ENCODE assay signal across 16 cellular contexts in genomic region chr11:19775622-19776021, GRCh38.
"Had no signal": no experiment of that assay in that cellular context is flagged by ENCODE, and none has a peak within 500 bp of the region (broad histone marks: within the 10 kb centered on the region; RNA-seq: fewer than 3 reads in every experiment).

No MANE protein-coding gene starts in this region.

- H3K36me3 ChIP-seq: cardiac muscle cell, colonic mucosa, gastroesophageal sphincter, left ventricle myocardium inferior, neutrophil, tibial nerve had no signal

- H3K27ac Mint-ChIP-seq: activated CD4-positive, alpha-beta memory T cell treated with anti-CD3 and anti-CD28 coated beads for 36 hours; activated naive CD8-positive, alpha-beta T cell treated with anti-CD3 and anti-CD28 coated beads, Interleukin-2, amount 10 ng/mL, durations not matched to agents 7 days and 5 days had no signal

- H3K4me3 ChIP-seq: cardiac muscle cell, colonic mucosa, gastroesophageal sphincter, left ventricle myocardium inferior, tibial nerve had no signal

- H3K9me3 ChIP-seq: colonic mucosa, gastroesophageal sphincter, left ventricle myocardium inferior, neutrophil, tibial nerve had no signal

- ATAC-seq: gastroesophageal sphincter; right cardiac atrium; stimulated activated memory B cell treated with anti-CD40 and anti-IgM and Interleukin-4, amounts not matched to agents 10 μg/mL and 1 μg/mL and 100 μg/mL, for 72 hours had no signal

- H3K27ac ChIP-seq: cardiac muscle cell, colonic mucosa, epithelial cell of prostate, gastroesophageal sphincter, left ventricle myocardium inferior, neutrophil, tibial nerve had no signal

- H3K4me1 ChIP-seq: colonic mucosa had no signal

- H3K4me3 Mint-ChIP-seq: activated CD4-positive, alpha-beta memory T cell treated with anti-CD3 and anti-CD28 coated beads for 36 hours had no signal

- DNase-seq: activated CD4-positive, alpha-beta memory T cell treated with anti-CD3 and anti-CD28 coated beads for 36 hours; activated naive CD8-positive, alpha-beta T cell treated with anti-CD3 and anti-CD28 coated beads, Interleukin-2, amount 10 ng/mL, durations not matched to agents 7 days and 5 days; aorta; effector CD8-positive, alpha-beta T cell; kidney; left ventricle myocardium inferior; mesendoderm; posterior cingulate gyrus; right cardiac atrium had no signal

- H3K9me3 Mint-ChIP-seq: activated CD4-positive, alpha-beta memory T cell treated with anti-CD3 and anti-CD28 coated beads for 36 hours had no signal

- FAIRE-seq: kidney had no signal

- H3K36me3 Mint-ChIP-seq: activated CD4-positive, alpha-beta memory T cell treated with anti-CD3 and anti-CD28 coated beads for 36 hours; activated naive CD8-positive, alpha-beta T cell treated with anti-CD3 and anti-CD28 coated beads, Interleukin-2, amount 10 ng/mL, durations not matched to agents 7 days and 5 days; stimulated activated memory B cell treated with anti-CD40 and anti-IgM and Interleukin-4, amounts not matched to agents 10 μg/mL and 1 μg/mL and 100 μg/mL, for 72 hours had no signal

- H3K27me3 ChIP-seq: colonic mucosa, gastroesophageal sphincter, tibial nerve had no signal
